Comparison of ENCODE assay signal across 8 cellular contexts in the genomic region with DNA sequence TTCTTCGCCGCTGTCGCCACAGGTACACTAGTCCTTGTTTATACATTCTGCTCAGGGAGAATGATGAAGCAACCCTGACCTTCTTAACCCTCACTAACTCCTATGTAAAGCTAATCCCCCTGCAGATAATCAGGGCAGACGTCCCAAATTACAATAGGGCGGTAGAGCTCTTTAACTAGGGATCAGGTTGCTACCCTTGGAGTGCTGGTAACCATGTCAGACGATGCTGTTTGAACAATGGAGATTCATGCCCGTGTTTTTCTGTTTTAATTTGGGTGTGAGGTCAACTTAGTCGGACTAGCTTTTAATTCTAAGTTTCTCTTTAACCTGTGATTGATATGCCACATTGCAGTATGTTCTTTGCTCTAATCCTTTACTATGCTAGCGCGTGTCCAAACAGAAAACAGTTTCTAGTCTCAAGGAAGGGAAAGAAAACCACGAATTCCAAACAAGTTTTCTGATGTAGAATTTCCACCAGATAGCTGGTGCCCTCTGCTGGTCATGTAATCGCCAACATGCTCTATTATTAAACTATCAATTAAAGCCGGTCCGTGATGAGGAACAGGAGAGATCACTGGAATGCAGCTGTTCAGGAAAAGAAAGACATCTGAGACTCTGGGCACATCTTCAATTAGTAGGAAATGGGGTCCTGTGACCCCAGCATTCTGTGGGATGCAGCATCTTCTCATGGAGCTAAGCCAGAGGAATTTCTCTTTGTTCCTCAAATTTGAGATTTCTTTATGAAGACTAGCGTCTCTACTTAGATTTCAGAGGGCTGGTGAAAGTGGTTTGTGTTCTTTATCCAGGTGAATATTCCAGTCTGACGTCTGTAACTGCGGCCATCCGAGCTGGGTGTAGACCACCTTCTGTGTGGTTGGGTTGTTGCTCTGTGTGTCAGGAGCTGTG. TPM values are rescaled to one million over a fixed set of nuclear protein-coding genes. Genes with fewer than 3 reads are reported as not detected.
DNase-seq lines count a peak whose midpoint lies in the region; ATAC-seq and FAIRE-seq lines count a peak whose summit lies in the region.

No MANE protein-coding gene starts in this region.

- no peak overlapping the region for H3K4me3 ChIP-seq in small intestine (ENCODE audit: low read depth in 1 of 2, low read length in 2 of 2)

- no peaks in the 10 kb centered on the region for H3K9me3 ChIP-seq in small intestine (ENCODE audit: control insufficient read depth, low read depth)

- ATAC-seq in GM18873 (IDR thresholded peaks at IDR 0.05; ENCODE audit: low FRiP score, unreplicated experiment) (no peak), GM21526 (IDR thresholded peaks at IDR 0.05; ENCODE audit: low FRiP score, unreplicated experiment) (no peak)

- no peaks in the 10 kb centered on the region for H3K4me1 ChIP-seq in small intestine (ENCODE audit: control insufficient read depth in 2 of 2, insufficient read depth in 1 of 2, low read depth in 1 of 2, low read length in 1 of 2)

- H3K27me3 ChIP-seq in small intestine (ENCODE audit: control insufficient read depth in 2 of 2, insufficient read depth in 2 of 2, low read length in 2 of 2): no peaks in the 10 kb centered on the region

- no peaks in the 10 kb centered on the region for H3K36me3 ChIP-seq in small intestine (ENCODE audit: control insufficient read depth in 2 of 2, insufficient read depth in 2 of 2, low read length in 2 of 2)

- no peak for FAIRE-seq in small intestine (lab: Jason Lieb, UNC)

- WGBS in small intestine, 3 donors: 37 to 40% (median 37%) methylated on average over 18 of the region's 18 CpGs

- peak; percentile 33 for DNase-seq in GM04504 (ENCODE audit: low read depth)
- peak; percentile 84 for DNase-seq in NCI-H1105 treated with DMSO at 0.1 percent for 48 hours (lab: John Stamatoyannopoulos, UW)
- DNase-seq in T-helper 9 cell: peak; percentile 42
- DNase-seq in central memory CD4-positive, alpha-beta T cell: peak; percentile 39
- DNase-seq in iPS-NIHi7 (ENCODE audit: extremely low spot score): peak; percentile 64
- DNase-seq in small intestine: peak; percentile 73

- H3K27ac ChIP-seq in small intestine (ENCODE audit: low read depth in 1 of 2, low read length in 1 of 2): no peak overlapping the region

RNA-seq across cellular contexts. Expression of gene VAMP3, which starts 18.3 kb away (rescaled TPM):
- polyA plus RNA-seq in small intestine: 10 to 100 TPM; 51.8 to 81.9 (median 77.8) TPM

RNA-seq across cellular contexts. Expression of gene PER3, which starts 31.3 kb away (rescaled TPM):
- polyA plus RNA-seq in small intestine: 1 to 10 TPM; 3.1 to 4.9 (median 3.9) TPM

Comparison
In these comparisons a context has a peak if more than half of its experiments do, and no peak if none do; other contexts are left out.
1. DNase-seq: peak in every context shown above with its lines; median percentile 84 in NCI-H1105 treated with DMSO at 0.1 percent for 48 hours; 73 in small intestine; 64 in iPS-NIHi7; 42 in T-helper 9 cell; 39 in central memory CD4-positive, alpha-beta T cell; 33 in GM04504.